In genomic region chr12:106085213-106085612, GRCh38 we compare ENCODE assay signal across 21 cellular contexts. TPM values are rescaled to one million over a fixed set of nuclear protein-coding genes. Genes with fewer than 3 reads are reported as not detected.
DNase-seq lines count a peak whose midpoint lies in the region; ATAC-seq and TF ChIP-seq lines count a peak whose summit lies in the region.
"Had no signal": no experiment of that assay in that cellular context is flagged by ENCODE, and none has a peak within 500 bp of the region (broad histone marks: within the 10 kb centered on the region; RNA-seq: fewer than 3 reads in every experiment).

No MANE protein-coding gene starts in this region.

- H3K4me3 ChIP-seq in HUES64 (ENCODE audit: low read length) (no peak overlapping the region), brain microvascular endothelial cell (ENCODE audit: low read depth, low read length) (no peak overlapping the region), mesodermal cell (ENCODE audit: extremely low read depth, insufficient read depth, low read length, poor library complexity, severe bottlenecking) (no peak overlapping the region), thoracic aorta (no peak overlapping the region)
- H3K4me3 ChIP-seq: K562, MG63, sigmoid colon, vagina had no signal

- H2BK120ac ChIP-seq in H9 (ENCODE audit: low read depth, low read length, poor library complexity, severe bottlenecking): no peak overlapping the region

- H3K27me3 ChIP-seq in HUES64 (ENCODE audit: insufficient read depth, low read length) (no peaks in the 10 kb centered on the region), brain microvascular endothelial cell (replicated peaks) (no peaks in the 10 kb centered on the region), thoracic aorta (replicated peaks; ENCODE audit: insufficient read depth) (no peaks in the 10 kb centered on the region), H9 (ENCODE audit: insufficient read depth, low read length) (no peaks in the 10 kb centered on the region)
- H3K27me3 ChIP-seq: MG63, sigmoid colon, vagina had no signal

- H3K9ac ChIP-seq in HUES64 (ENCODE audit: low read depth, low read length) (0 out of 2 replicates have a peak overlapping the region, but pooled peaks have one; percentile 12), H9 (ENCODE audit: extremely low read depth, insufficient read length, low read length) (no peak overlapping the region)

- H2AK5ac ChIP-seq in H9 (ENCODE audit: insufficient read length, low read length): no peak overlapping the region

- no peak overlapping the region for H3K23ac ChIP-seq in H9 (ENCODE audit: insufficient read length, low read depth, low read length)

- H3K4me1 Mint-ChIP-seq in H9 (peaks cover 23 to 26% of the 10 kb centered on the region in 2 experiments), type B pancreatic cell (ENCODE audit: unreplicated experiment) (peaks cover 35% of the 10 kb centered on the region)
- H3K4me1 Mint-ChIP-seq: CD4-positive, CD25-positive, alpha-beta regulatory T cell had no signal

- H2BK15ac ChIP-seq in H9 (ENCODE audit: low read depth, low read length): no peak overlapping the region

- H3K9me3 Mint-ChIP-seq in H9 (no peaks in the 10 kb centered on the region), type B pancreatic cell (no peaks in the 10 kb centered on the region)
- H3K9me3 Mint-ChIP-seq: dendritic cell treated with granulocyte-macrophage colony-stimulating factor and Interleukin-4, amounts not matched to agents 40 ng/mL and 50 ng/mL, for 4 days had no signal

- H3K27me3 Mint-ChIP-seq in H9 (ENCODE audit: low read depth) (no peaks in the 10 kb centered on the region), type B pancreatic cell (peaks cover 9% of the 10 kb centered on the region)

- H3K36me3 Mint-ChIP-seq in H9 (ENCODE audit: insufficient read depth in 1 of 3, low read depth in 3 of 3) (peaks cover 8 to 39% (median 17%) of the 10 kb centered on the region in 3 experiments; a peak in 6 of 7 replicates), type B pancreatic cell (peaks cover 27% of the 10 kb centered on the region)
- H3K36me3 Mint-ChIP-seq: CD4-positive, CD25-positive, alpha-beta regulatory T cell had no signal

- H3K4me1 ChIP-seq in HUES64 (ENCODE audit: insufficient read depth, low read length) (peaks cover 24% of the 10 kb centered on the region), mesodermal cell (ENCODE audit: control insufficient read depth, insufficient read depth, low read length, poor library complexity, severe bottlenecking) (peaks cover 53% of the 10 kb centered on the region), thoracic aorta (ENCODE audit: control insufficient read depth in 1 of 2, low read depth in 2 of 2) (peaks cover 60 to 84% of the 10 kb centered on the region in 2 donors), H9 (ENCODE audit: insufficient read depth, low read length) (peaks cover 4% of the 10 kb centered on the region; the same call in 1 of the 2 replicates)

- H4K20me1 ChIP-seq in H9 (ENCODE audit: control insufficient read depth, insufficient read depth, insufficient read length): no peaks in the 10 kb centered on the region

- H3K4me3 Mint-ChIP-seq in H9 (no peak overlapping the region), type B pancreatic cell (no peak overlapping the region)
- H3K4me3 Mint-ChIP-seq: CD4-positive, CD25-positive, alpha-beta regulatory T cell; dendritic cell treated with granulocyte-macrophage colony-stimulating factor and Interleukin-4, amounts not matched to agents 40 ng/mL and 50 ng/mL, for 4 days had no signal

- no peak for DNase-seq in brain microvascular endothelial cell
- DNase-seq in thoracic aorta (ENCODE audit: low spot score): no peak
- no peak for DNase-seq in H9
- DNase-seq in type B pancreatic cell (ENCODE audit: extremely low spot score, unreplicated experiment): no peak
- DNase-seq: activated CD4-positive, alpha-beta T cell treated with anti-CD3 and anti-CD28 coated beads for 1 hour; activated naive CD4-positive, alpha-beta T cell treated with Interleukin-2 at 50 U/mL for 16 hours; activated T-cell treated with anti-CD3 and anti-CD28 coated beads, Interleukin-2, amount 50 U/mL, for 48 hours; CD4-positive, CD25-positive, alpha-beta regulatory T cell; MG63; NCI-H2029 treated with DMSO at 0.1 percent for 48 hours; NCI-H345; OCI-M1; Right ventricle myocardium superior; sigmoid colon had no signal

- 89% methylated on average over 1 of the region's 2 CpGs for WGBS in HUES64
- WGBS in mesodermal cell (ENCODE audit: insufficient coverage in 2 of 2), 2 experiments: 88 to 100% methylated on average over 1 of the region's 2 CpGs
- WGBS in H9 (ENCODE audit: extremely low coverage, insufficient read length, low lambda C conversion rate): no CpG with 5 or more reads among the region's 2 CpGs

- no peak overlapping the region for H3K18ac ChIP-seq in H9 (ENCODE audit: insufficient read length, low read depth, low read length)

- no peaks in the 10 kb centered on the region for H3K79me2 ChIP-seq in H9 (ENCODE audit: insufficient read depth, low read length)

- H4K8ac ChIP-seq in H9 (replicated peaks; ENCODE audit: insufficient read length, low read depth, low read length): no peak overlapping the region

- H3K36me3 ChIP-seq in HUES64 (ENCODE audit: insufficient read depth, low read length) (peaks cover 43% of the 10 kb centered on the region), brain microvascular endothelial cell (replicated peaks) (peaks cover 2% of the 10 kb centered on the region), mesodermal cell (ENCODE audit: control insufficient read depth, insufficient read depth, low read length) (peaks cover 51% of the 10 kb centered on the region), thoracic aorta (no peaks in the 10 kb centered on the region)
- H3K36me3 ChIP-seq: sigmoid colon had no signal

- H3K4me2 ChIP-seq in H9 (ENCODE audit: insufficient read depth, insufficient read length, low read length): no peak overlapping the region

- no peak overlapping the region for H3T11ph ChIP-seq in H9 (ENCODE audit: low read length)

- peak overlapping the region; percentile 92; the same call in 1 of the 2 replicates for H3K27ac ChIP-seq in HUES64 (ENCODE audit: low read depth, low read length)
- H3K27ac ChIP-seq in brain microvascular endothelial cell: peak overlapping the region; percentile 92
- peak overlapping the region; percentile 99 for H3K27ac ChIP-seq in mesodermal cell (ENCODE audit: low read depth, low read length, severe bottlenecking)
- H3K27ac ChIP-seq in thoracic aorta: peak overlapping the region; percentile 88 to 89
- no peak overlapping the region for H3K27ac ChIP-seq in H9 (ENCODE audit: insufficient read length, low read depth, low read length)

- ATAC-seq in thoracic aorta (ENCODE audit: insufficient number of reproducible peaks, low FRiP score, low read depth) (no peak), GM19455 (IDR thresholded peaks at IDR 0.05; ENCODE audit: unreplicated experiment) (no peak)
- ATAC-seq: K562 had no signal

- H3K4ac ChIP-seq in H9 (ENCODE audit: low read depth, low read length): no peak overlapping the region

- H4K5ac ChIP-seq in H9 (ENCODE audit: insufficient read length, low read depth, low read length): no peak overlapping the region

- in situ Hi-C loops in brain microvascular endothelial cell (cut with HindIII; ENCODE audit: low pct_ligation_motif_present, low sequenced_read_pairs): no loop called here

- no peak overlapping the region for H4K91ac ChIP-seq in H9 (ENCODE audit: insufficient read length, low read depth, low read length)

- no peaks in the 10 kb centered on the region for H3K9me3 ChIP-seq in HUES64 (ENCODE audit: insufficient read depth, low read depth, low read length)
- H3K9me3 ChIP-seq in mesodermal cell (ENCODE audit: control insufficient read depth, low read length): no peaks in the 10 kb centered on the region
- no peaks in the 10 kb centered on the region for H3K9me3 ChIP-seq in thoracic aorta
- no peaks in the 10 kb centered on the region for H3K9me3 ChIP-seq in H9 (ENCODE audit: control insufficient read depth, low read depth, low read length)
- H3K9me3 ChIP-seq: MG63, sigmoid colon, vagina had no signal

- H3K23me2 ChIP-seq in H9 (ENCODE audit: insufficient read length, low read depth, low read length, poor library complexity, severe bottlenecking): no peaks in the 10 kb centered on the region

- H3K79me1 ChIP-seq in H9 (ENCODE audit: insufficient read depth, low read depth, low read length, poor library complexity, severe bottlenecking): no peaks in the 10 kb centered on the region

- no peak overlapping the region for H3K14ac ChIP-seq in H9 (ENCODE audit: insufficient read depth, low read length)

- H2BK12ac ChIP-seq in H9 (ENCODE audit: insufficient read length, low read depth, low read length): no peak overlapping the region

- TF ChIP-seq CTCF in brain microvascular endothelial cell (IDR thresholded peaks at IDR 0.05; ENCODE audit: low read depth, low read length, missing control alignments) (no peak), thoracic aorta (IDR thresholded peaks at IDR 0.05) (no peak), H9 (conservative IDR thresholded peaks at IDR 0.05) (no peak), type B pancreatic cell (conservative IDR thresholded peaks at IDR 0.05) (no peak)

- no peak overlapping the region for H3K56ac ChIP-seq in H9 (ENCODE audit: insufficient read length, low read depth, low read length)

- no peak overlapping the region for H2BK20ac ChIP-seq in H9 (ENCODE audit: low read depth, low read length, poor library complexity, severe bottlenecking)

- H2AFZ ChIP-seq in H9 (ENCODE audit: low read length): no peak overlapping the region

- H2BK5ac ChIP-seq in H9 (ENCODE audit: insufficient read length, low read length): no peak overlapping the region

- H3K27ac Mint-ChIP-seq in H9 (no peak overlapping the region), type B pancreatic cell (no peak overlapping the region)
- H3K27ac Mint-ChIP-seq: CD4-positive, CD25-positive, alpha-beta regulatory T cell; dendritic cell treated with granulocyte-macrophage colony-stimulating factor and Interleukin-4, amounts not matched to agents 40 ng/mL and 50 ng/mL, for 4 days had no signal

RNA-seq across cellular contexts. Expression of gene NUAK1, which starts 53.5 kb away (rescaled TPM):
- 9.7 TPM for polyA plus RNA-seq in HUES64 (2013, experiment 1 of 2)
- 8.9 TPM for polyA plus RNA-seq in HUES64 (2013, experiment 2 of 2)
- polyA plus RNA-seq in mesodermal cell (2013, experiment 1 of 2): 22.5 TPM
- 20.5 TPM for polyA plus RNA-seq in mesodermal cell (2013, experiment 2 of 2)
- total RNA-seq in thoracic aorta: 10 to 100 TPM; 20.0 to 31.4 TPM
- 9.5 and 10.1 TPM in 2 replicates for total RNA-seq in H9 (2021)
- 6.5 and 8.1 TPM in 2 replicates for total RNA-seq in type B pancreatic cell (ENCODE audit: low replicate concordance)
- total RNA-seq: activated CD8-positive, alpha-beta memory T cell treated with anti-CD3 and anti-CD28 coated beads for 36 hours; CD4-positive, CD25-positive, alpha-beta regulatory T cell had no signal
- polyA plus RNA-seq: CD4-positive, CD25-positive, alpha-beta regulatory T cell; K562 had no signal
